ENCODE assay signal across 8 cellular contexts in the genomic region with DNA sequence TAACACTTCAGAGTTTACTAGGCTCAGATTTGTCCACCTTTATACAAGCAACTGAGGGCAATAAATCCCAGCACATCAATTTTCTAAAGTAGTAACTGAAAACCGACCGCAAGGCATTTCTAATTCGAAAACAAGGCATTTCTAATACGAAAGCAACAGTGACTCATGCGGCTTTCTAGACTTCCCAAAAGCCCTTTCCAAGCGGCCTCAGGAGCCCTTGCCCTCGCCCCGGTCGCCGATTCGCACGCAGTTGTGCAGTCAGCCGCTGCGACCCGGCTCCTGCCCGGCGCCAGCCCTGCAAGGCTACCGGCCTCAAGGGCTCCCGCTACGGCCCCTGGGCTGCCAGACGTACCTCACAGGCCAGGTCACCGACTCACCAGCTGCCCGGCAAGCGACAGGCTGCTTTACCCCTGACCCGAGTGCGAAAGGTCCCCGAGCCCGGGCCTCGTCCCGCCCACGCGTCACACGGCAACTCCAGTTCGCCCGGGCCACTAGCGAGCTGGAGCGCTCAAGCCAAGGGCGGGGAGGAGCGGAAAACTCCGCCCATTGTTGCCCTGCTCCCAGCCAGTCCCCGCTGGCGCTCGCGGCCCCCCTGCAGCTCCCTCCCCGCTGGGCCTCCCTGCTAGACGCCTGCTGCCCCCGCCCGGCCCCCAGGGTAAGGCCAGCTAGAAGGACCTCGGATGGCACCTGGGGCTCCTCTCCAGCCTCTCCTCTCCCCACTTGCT. TPM values are rescaled to one million over a fixed set of nuclear protein-coding genes. Genes with fewer than 3 reads are reported as not detected.
A peak's percentile ranks its signal among the peaks of the same experiment; 100 is the strongest.
DNase-seq lines count a peak whose midpoint lies in the region; ATAC-seq and TF ChIP-seq lines count a peak whose summit lies in the region.

No MANE protein-coding gene starts in this region.

- H3K4me1 Mint-ChIP-seq in CD4-positive, alpha-beta memory T cell = peaks cover 60 to 97% (median 79%) of the 10 kb centered on the region in 4 donors
- peaks cover 43% of the 10 kb centered on the region for H3K4me1 Mint-ChIP-seq in activated T-helper 17 cell treated with anti-CD3 and anti-CD28 coated beads, Interleukin-2, amount 50 U/mL, for 72 hours
- peaks cover 80 to 90% of the 10 kb centered on the region in 2 donors for H3K4me1 Mint-ChIP-seq in natural killer cell
- peaks cover 41 to 82% of the 10 kb centered on the region in 2 donors for H3K4me1 Mint-ChIP-seq in stimulated activated naive B cell treated with anti-CD40 and anti-IgM and Interleukin-4, amounts not matched to agents 10 μg/mL and 1 μg/mL and 100 μg/mL, for 72 hours

- H3K9me3 Mint-ChIP-seq in CD4-positive, alpha-beta memory T cell = no peaks in the 10 kb centered on the region
- H3K9me3 Mint-ChIP-seq in activated T-helper 17 cell treated with anti-CD3 and anti-CD28 coated beads, Interleukin-2, amount 50 U/mL, for 72 hours = no peaks in the 10 kb centered on the region
- H3K9me3 Mint-ChIP-seq in natural killer cell = no peaks in the 10 kb centered on the region
- no peaks in the 10 kb centered on the region for H3K9me3 Mint-ChIP-seq in stimulated activated naive B cell treated with anti-CD40 and anti-IgM and Interleukin-4, amounts not matched to agents 10 μg/mL and 1 μg/mL and 100 μg/mL, for 72 hours

- no peaks in the 10 kb centered on the region for H3K27me3 Mint-ChIP-seq in CD4-positive, alpha-beta memory T cell
- no peaks in the 10 kb centered on the region for H3K27me3 Mint-ChIP-seq in activated T-helper 17 cell treated with anti-CD3 and anti-CD28 coated beads, Interleukin-2, amount 50 U/mL, for 72 hours
- no peaks in the 10 kb centered on the region for H3K27me3 Mint-ChIP-seq in natural killer cell (ENCODE audit: low read depth in 2 of 2)
- no peaks in the 10 kb centered on the region for H3K27me3 Mint-ChIP-seq in stimulated activated naive B cell treated with anti-CD40 and anti-IgM and Interleukin-4, amounts not matched to agents 10 μg/mL and 1 μg/mL and 100 μg/mL, for 72 hours

- H3K9me3 ChIP-seq in CD4-positive, alpha-beta memory T cell (ENCODE audit: control insufficient read depth in 1 of 2, low read length in 2 of 2) = no peaks in the 10 kb centered on the region

- CTCF ChIA-PET in CD4-positive, alpha-beta memory T cell (lab: Charles Lee; ENCODE audit: partially characterized antibody) = interaction anchor here (0.9 to 1.3 kb wide), 4 partner anchors 9 to 72 kb away, joined by 3 to 4 read pairs (median 3); no protein-coding TSS in a partner anchor

- POLR2A ChIA-PET in CD4-positive, alpha-beta memory T cell (lab: Charles Lee; ENCODE audit: partially characterized antibody) = interaction anchor here (0.6 to 1.2 kb wide), 5 partner anchors 18 to 84 kb away, joined by 3 to 6 read pairs (median 4); no protein-coding TSS in a partner anchor

- intact Hi-C loops in CD4-positive, alpha-beta memory T cell (cut with micrococcal nuclease) = loop anchor here (1.0 to 10.0 kb wide), 2 partner anchors 9 to 348 kb away; partner anchors contain the start of gene ZFAND4
- intact Hi-C loops in natural killer cell (cut with micrococcal nuclease) = no loop called here

- peak overlapping the region; percentile 74 to 92 (median 81) for H3K27ac Mint-ChIP-seq in CD4-positive, alpha-beta memory T cell
- peak overlapping the region; percentile 86 for H3K27ac Mint-ChIP-seq in activated T-helper 17 cell treated with anti-CD3 and anti-CD28 coated beads, Interleukin-2, amount 50 U/mL, for 72 hours
- H3K27ac Mint-ChIP-seq in natural killer cell = peak overlapping the region; percentile 72 to 86
- H3K27ac Mint-ChIP-seq in stimulated activated naive B cell treated with anti-CD40 and anti-IgM and Interleukin-4, amounts not matched to agents 10 μg/mL and 1 μg/mL and 100 μg/mL, for 72 hours = peak overlapping the region; percentile 90

- H3K4me3 ChIP-seq in CD4-positive, alpha-beta memory T cell (ENCODE audit: low read length in 2 of 2) = peak overlapping the region in 1 of 2 donors; percentile 49

- peak; percentile 87 for ATAC-seq in GM19395 (IDR thresholded peaks at IDR 0.05; ENCODE audit: unreplicated experiment)
- peak; percentile 97 for ATAC-seq in HG03521 (IDR thresholded peaks at IDR 0.05; ENCODE audit: unreplicated experiment)
- ATAC-seq in activated T-helper 17 cell treated with anti-CD3 and anti-CD28 coated beads, Interleukin-2, amount 50 U/mL, for 72 hours (replicated peaks) = peak; percentile 93
- peak; percentile 97 to 98 (median 97) for ATAC-seq in natural killer cell
- ATAC-seq in stimulated activated naive B cell treated with anti-CD40 and anti-IgM and Interleukin-4, amounts not matched to agents 10 μg/mL and 1 μg/mL and 100 μg/mL, for 72 hours (replicated peaks) = peak; percentile 91

- peak overlapping the region; percentile 83 to 91 (median 86) for H3K4me3 Mint-ChIP-seq in CD4-positive, alpha-beta memory T cell
- H3K4me3 Mint-ChIP-seq in activated T-helper 17 cell treated with anti-CD3 and anti-CD28 coated beads, Interleukin-2, amount 50 U/mL, for 72 hours = peak overlapping the region; percentile 80
- peak overlapping the region; percentile 94 for H3K4me3 Mint-ChIP-seq in natural killer cell
- peak overlapping the region; percentile 84 to 92 for H3K4me3 Mint-ChIP-seq in stimulated activated naive B cell treated with anti-CD40 and anti-IgM and Interleukin-4, amounts not matched to agents 10 μg/mL and 1 μg/mL and 100 μg/mL, for 72 hours

- H3K27ac ChIP-seq in CD4-positive, alpha-beta memory T cell (ENCODE audit: low read depth, low read length) = peak overlapping the region; percentile 59

- no peaks in the 10 kb centered on the region for H3K27me3 ChIP-seq in CD4-positive, alpha-beta memory T cell (ENCODE audit: insufficient read depth, low read length)

- peaks cover 93% of the 10 kb centered on the region for H3K4me1 ChIP-seq in CD4-positive, alpha-beta memory T cell (ENCODE audit: insufficient read depth, low read length)

- peaks cover 5% of the 10 kb centered on the region for H3K36me3 ChIP-seq in CD4-positive, alpha-beta memory T cell (ENCODE audit: insufficient read depth, low read length)

- TF ChIP-seq CTCF in natural killer cell (IDR thresholded peaks at IDR 0.05) = no peak

- peaks cover 3 to 15% of the 10 kb centered on the region in 2 donors for H3K36me3 Mint-ChIP-seq in CD4-positive, alpha-beta memory T cell
- H3K36me3 Mint-ChIP-seq in activated T-helper 17 cell treated with anti-CD3 and anti-CD28 coated beads, Interleukin-2, amount 50 U/mL, for 72 hours (ENCODE audit: low read depth) = peaks cover 34% of the 10 kb centered on the region
- H3K36me3 Mint-ChIP-seq in natural killer cell = no peaks in the 10 kb centered on the region
- peaks cover 8 to 10% of the 10 kb centered on the region in 2 donors for H3K36me3 Mint-ChIP-seq in stimulated activated naive B cell treated with anti-CD40 and anti-IgM and Interleukin-4, amounts not matched to agents 10 μg/mL and 1 μg/mL and 100 μg/mL, for 72 hours

- DNase-seq in CD4-positive, alpha-beta memory T cell = peak; percentile 74 to 88 (median 76)
- peak; percentile 98 for DNase-seq in RKO (ENCODE audit: low spot score)
- DNase-seq in fibroblast of peridontal ligament (ENCODE audit: extremely low read depth) = peak; percentile 95
- peak; percentile 79 for DNase-seq in natural killer cell
- DNase-seq in stimulated activated naive B cell treated with anti-CD40 and anti-IgM and Interleukin-4, amounts not matched to agents 10 μg/mL and 1 μg/mL and 100 μg/mL, for 72 hours = peak; percentile 87

RNA-seq across cellular contexts. Expression of gene NCOA4, which starts 7.3 kb away (rescaled TPM):
- total RNA-seq in CD4-positive, alpha-beta memory T cell = 10 to 100 TPM; 71.1 to 71.9 TPM
- polyA plus RNA-seq in CD4-positive, alpha-beta memory T cell = 100 to 1,000 TPM; 165 to 246 TPM
- 100 to 1,000 TPM in 1 of 2 donors, 10 to 100 TPM in 1; 74.0 to 114 TPM for total RNA-seq in activated T-helper 17 cell treated with anti-CD3 and anti-CD28 coated beads, Interleukin-2, amount 50 U/mL, for 72 hours
- total RNA-seq in natural killer cell = 100 to 1,000 TPM in 2 of 3 donors, 10 to 100 TPM in 1; 88.4 to 104 (median 103) TPM

RNA-seq across cellular contexts. Expression of gene MSMB, which starts 22.9 kb away (rescaled TPM):
- total RNA-seq in CD4-positive, alpha-beta memory T cell = not detected
- not detected for polyA plus RNA-seq in CD4-positive, alpha-beta memory T cell
- not detected for total RNA-seq in activated T-helper 17 cell treated with anti-CD3 and anti-CD28 coated beads, Interleukin-2, amount 50 U/mL, for 72 hours
- not detected for total RNA-seq in natural killer cell

RNA-seq across cellular contexts. Expression of gene TIMM23, which starts 50.9 kb away (rescaled TPM):
- total RNA-seq in CD4-positive, alpha-beta memory T cell = 10 to 100 TPM; 25.0 to 25.5 TPM
- 10 to 100 TPM; 62.8 to 66.6 TPM for polyA plus RNA-seq in CD4-positive, alpha-beta memory T cell
- 10 to 100 TPM; 32.0 to 86.0 TPM for total RNA-seq in activated T-helper 17 cell treated with anti-CD3 and anti-CD28 coated beads, Interleukin-2, amount 50 U/mL, for 72 hours
- 10 to 100 TPM; 26.9 to 31.5 (median 27.3) TPM for total RNA-seq in natural killer cell
